In genomic region chr11:772429-773390, GRCh38 we compare ENCODE assay signal across 1 cellular context.
A peak's percentile ranks its signal among the peaks of the same experiment; 100 is the strongest.
TF ChIP-seq lines count a peak whose summit lies in the region.

No MANE protein-coding gene starts in this region.

TF ChIP-seq in HepG2, 621 proteins besides CTCF, POLR2A, EP300 and RAD21:
- TF ChIP-seq ZNF264 (CRISPR knock-in tag; IDR thresholded peaks at IDR 0.05) = no peak
- TF ChIP-seq TSC22D2 (CRISPR knock-in tag; IDR thresholded peaks at IDR 0.05; ENCODE audit: borderline replicate concordance) = no peak
- TF ChIP-seq PAF1 (CRISPR knock-in tag; IDR thresholded peaks at IDR 0.05) = no peak
- TF ChIP-seq HNRNPL (IDR thresholded peaks at IDR 0.05; ENCODE audit: low read depth, low read length) = 0 out of 2 replicates have a peak, but pooled peaks have one; percentile 39
- peak; percentile 40 for TF ChIP-seq AGO2 (optimal IDR thresholded peaks at IDR 0.05; ENCODE audit: low read depth, low read length)
- TF ChIP-seq PAWR (CRISPR knock-in tag; IDR thresholded peaks at IDR 0.05; ENCODE audit: borderline replicate concordance) = no peak
- TF ChIP-seq ZNF709 (CRISPR knock-in tag; IDR thresholded peaks at IDR 0.05) = no peak
- TF ChIP-seq, protein P1, sequence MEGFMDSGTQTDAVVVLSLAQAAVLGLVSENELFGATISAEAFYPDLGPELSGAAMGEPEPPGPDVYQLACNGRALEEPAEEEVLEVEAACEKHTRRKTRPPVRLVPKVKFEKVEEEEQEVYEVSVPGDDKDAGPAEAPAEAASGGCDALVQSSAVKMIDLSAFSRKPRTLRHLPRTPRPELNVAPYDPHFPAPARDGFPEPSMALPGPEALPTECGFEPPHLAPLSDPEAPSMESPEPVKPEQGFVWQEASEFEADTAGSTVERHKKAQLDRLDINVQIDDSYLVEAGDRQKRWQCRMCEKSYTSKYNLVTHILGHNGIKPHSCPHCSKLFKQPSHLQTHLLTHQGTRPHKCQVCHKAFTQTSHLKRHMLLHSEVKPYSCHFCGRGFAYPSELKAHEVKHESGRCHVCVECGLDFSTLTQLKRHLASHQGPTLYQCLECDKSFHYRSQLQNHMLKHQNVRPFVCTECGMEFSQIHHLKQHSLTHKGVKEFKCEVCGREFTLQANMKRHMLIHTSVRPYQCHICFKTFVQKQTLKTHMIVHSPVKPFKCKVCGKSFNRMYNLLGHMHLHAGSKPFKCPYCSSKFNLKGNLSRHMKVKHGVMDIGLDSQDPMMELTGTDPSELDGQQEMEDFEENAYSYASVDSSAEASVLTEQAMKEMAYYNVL (CRISPR knock-in tag; IDR thresholded peaks at IDR 0.05; ENCODE audit: borderline replicate concordance) = no peak
- TF ChIP-seq, protein P2, sequence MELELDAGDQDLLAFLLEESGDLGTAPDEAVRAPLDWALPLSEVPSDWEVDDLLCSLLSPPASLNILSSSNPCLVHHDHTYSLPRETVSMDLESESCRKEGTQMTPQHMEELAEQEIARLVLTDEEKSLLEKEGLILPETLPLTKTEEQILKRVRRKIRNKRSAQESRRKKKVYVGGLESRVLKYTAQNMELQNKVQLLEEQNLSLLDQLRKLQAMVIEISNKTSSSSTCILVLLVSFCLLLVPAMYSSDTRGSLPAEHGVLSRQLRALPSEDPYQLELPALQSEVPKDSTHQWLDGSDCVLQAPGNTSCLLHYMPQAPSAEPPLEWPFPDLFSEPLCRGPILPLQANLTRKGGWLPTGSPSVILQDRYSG (CRISPR knock-in tag; IDR thresholded peaks at IDR 0.05) = no peak
- peak; percentile 52; the same call in 1 of the 2 replicates for TF ChIP-seq RBFOX2 (IDR thresholded peaks at IDR 0.05; ENCODE audit: low read depth, low read length)
